ENCODE assay signal across 25 cellular contexts in the genomic region with DNA sequence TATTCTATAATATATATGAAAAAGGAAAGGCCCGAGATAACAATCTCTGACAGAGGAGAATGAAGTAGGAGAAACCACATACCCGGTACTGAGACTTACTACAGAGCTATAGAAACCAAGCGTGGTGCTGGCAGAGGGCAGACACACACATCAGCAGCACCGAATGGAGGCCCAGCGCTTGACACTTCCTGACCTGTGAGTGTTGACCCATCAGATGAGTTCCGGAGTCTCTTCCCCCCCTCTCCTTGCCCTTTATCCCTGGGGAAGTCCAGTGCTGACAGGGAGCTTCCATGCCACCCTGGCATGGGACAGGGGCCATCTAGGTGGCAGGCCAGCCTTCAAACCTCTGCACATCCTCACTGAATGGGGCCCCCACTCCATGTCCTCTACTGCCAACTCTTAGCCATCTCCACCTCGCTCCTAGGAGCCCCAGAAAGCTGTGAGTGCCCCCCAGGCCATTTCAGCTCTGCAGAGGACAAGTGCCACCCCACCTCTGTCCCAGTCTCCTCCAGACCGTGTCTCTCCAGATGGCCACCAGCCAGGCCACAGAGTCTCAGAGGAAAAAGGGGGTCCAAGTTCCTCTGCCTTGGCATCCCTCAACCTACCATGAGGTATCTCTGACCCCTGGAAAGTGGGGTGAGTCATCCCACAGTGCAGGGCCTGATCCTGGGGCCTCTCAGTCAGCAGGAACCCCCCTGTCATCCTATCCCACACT.
DNase-seq lines count a peak whose midpoint lies in the region; ATAC-seq and TF ChIP-seq lines count a peak whose summit lies in the region.
"Had no signal": no experiment of that assay in that cellular context is flagged by ENCODE, and none has a peak within 500 bp of the region (broad histone marks: within the 10 kb centered on the region; RNA-seq: fewer than 3 reads in every experiment).

No MANE protein-coding gene starts in this region.

- peak overlapping the region; percentile 41 for H2BK15ac ChIP-seq in mesenchymal stem cell (ENCODE audit: low read depth, poor library complexity, severe bottlenecking)

- H3K9me3 ChIP-seq in SJCRH30 (replicated peaks) (no peaks in the 10 kb centered on the region), mesenchymal stem cell (ENCODE audit: control insufficient read depth, low read length) (no peaks in the 10 kb centered on the region)
- H3K9me3 ChIP-seq: lower lobe of right lung, mucosa of descending colon, right lobe of liver, suprapubic skin had no signal

- H3K36me3 ChIP-seq in SJCRH30 (no peaks in the 10 kb centered on the region), mesenchymal stem cell (ENCODE audit: control insufficient read depth in 1 of 2, insufficient read depth in 2 of 2, low read depth in 1 of 2, low read length in 2 of 2) (no peaks in the 10 kb centered on the region)
- H3K36me3 ChIP-seq: BLaER1, lower lobe of right lung, neural progenitor cell, right lobe of liver, suprapubic skin had no signal

- intact Hi-C loops in activated CD8-positive, alpha-beta T cell treated with anti-CD3 and anti-CD28 coated beads for 36 hours (cut with micrococcal nuclease) = no loop called here

- peak overlapping the region; percentile 56 to 70 for H3K4ac ChIP-seq in mesenchymal stem cell (ENCODE audit: low read depth in 1 of 2, low read length in 2 of 2)

- no peaks in the 10 kb centered on the region for H3K79me1 ChIP-seq in mesenchymal stem cell (replicated peaks; ENCODE audit: low read length, poor library complexity, severe bottlenecking)

- peak overlapping the region; percentile 1 for H4K8ac ChIP-seq in mesenchymal stem cell (ENCODE audit: low read length)

- DNase-seq in AG20443 (ENCODE audit: low spot score) = peak; percentile 1
- peak; percentile 8 for DNase-seq in GM03348 (ENCODE audit: low spot score)
- DNase-seq in SJCRH30 = no peak
- no peak for DNase-seq in mesenchymal stem cell
- no peak for DNase-seq in SK-N-DZ (ENCODE audit: low spot score)
- DNase-seq in HuH-7 (ENCODE audit: low spot score) = no peak
- no peak for DNase-seq in activated CD8-positive, alpha-beta T cell treated with anti-CD3 and anti-CD28 coated beads for 36 hours
- DNase-seq: activated CD4-positive, alpha-beta T cell treated with anti-CD3 and anti-CD28 coated beads for 48 hours; activated naive CD4-positive, alpha-beta T cell treated with Interleukin-2 at 50 U/mL for 16 hours; activated T-cell treated with anti-CD3 and anti-CD28 coated beads, Interleukin-2, amount 50 U/mL, for 4 hours; lower lobe of right lung; mucosa of descending colon; NCI-H146; NCI-H446 treated with DMSO at 0.1 percent for 48 hours; right lobe of liver; stimulated activated naive B cell treated with anti-CD40 and anti-IgM and Interleukin-4, amounts not matched to agents 10 μg/mL and 1 μg/mL and 100 μg/mL, for 72 hours had no signal

- POLR2A ChIA-PET in activated CD8-positive, alpha-beta T cell treated with anti-CD3 and anti-CD28 coated beads for 36 hours (lab: Charles Lee) = no interaction called here

- H3K27ac ChIP-seq in SJCRH30 = peak overlapping the region; percentile 65
- no peak overlapping the region for H3K27ac ChIP-seq in mesenchymal stem cell (ENCODE audit: low read length, poor library complexity, severe bottlenecking)
- H3K27ac ChIP-seq: BLaER1, epithelial cell of prostate, KMS-11, lower lobe of right lung, neural progenitor cell, right lobe of liver, suprapubic skin, VCaP had no signal

- H2AK5ac ChIP-seq in mesenchymal stem cell (ENCODE audit: low read length, severe bottlenecking) = no peak overlapping the region

- 81% methylated on average over 8 of the region's 8 CpGs for WGBS in mesenchymal stem cell

- H2BK12ac ChIP-seq in mesenchymal stem cell (ENCODE audit: low read length in 2 of 2) = peak overlapping the region; percentile 31 to 84

- no peak overlapping the region for H3K27ac Mint-ChIP-seq in activated CD8-positive, alpha-beta T cell treated with anti-CD3 and anti-CD28 coated beads for 36 hours
- H3K27ac Mint-ChIP-seq: neural progenitor cell; stimulated activated naive B cell treated with anti-CD40 and anti-IgM and Interleukin-4, amounts not matched to agents 10 μg/mL and 1 μg/mL and 100 μg/mL, for 72 hours; T-helper 2 cell treated with Interferon-gamma antibody and Interleukin-4, amounts not matched to agents 5 μg/mL and 100 μg/mL, for 36 hours had no signal

- no peak overlapping the region for H3K23ac ChIP-seq in mesenchymal stem cell (ENCODE audit: low read length in 2 of 2)

- peak overlapping the region; percentile 87 for H4K91ac ChIP-seq in mesenchymal stem cell (ENCODE audit: low read length)

- H3K4me3 ChIP-seq in SJCRH30 (no peak overlapping the region), mesenchymal stem cell (ENCODE audit: insufficient read depth in 1 of 2, low read depth in 1 of 2, low read length in 2 of 2) (no peak overlapping the region)
- H3K4me3 ChIP-seq: BLaER1, lower lobe of right lung, mucosa of descending colon, neural progenitor cell, right lobe of liver, suprapubic skin had no signal

- H3K27me3 ChIP-seq in SJCRH30 (no peaks in the 10 kb centered on the region), mesenchymal stem cell (ENCODE audit: control insufficient read depth in 1 of 2, insufficient read depth in 1 of 2, low read length in 2 of 2) (peaks cover 0 to 17% of the 10 kb centered on the region in 2 experiments)
- H3K27me3 ChIP-seq: neural progenitor cell had no signal

- peak overlapping the region; percentile 53 to 74 for H3K18ac ChIP-seq in mesenchymal stem cell (ENCODE audit: low read depth in 1 of 2, low read length in 2 of 2)

- peaks cover 1% of the 10 kb centered on the region for H3K4me1 Mint-ChIP-seq in activated CD8-positive, alpha-beta T cell treated with anti-CD3 and anti-CD28 coated beads for 36 hours (ENCODE audit: low read depth)
- H3K4me1 Mint-ChIP-seq: stimulated activated naive B cell treated with anti-CD40 and anti-IgM and Interleukin-4, amounts not matched to agents 10 μg/mL and 1 μg/mL and 100 μg/mL, for 72 hours had no signal

- H3K36me3 Mint-ChIP-seq in activated CD8-positive, alpha-beta T cell treated with anti-CD3 and anti-CD28 coated beads for 36 hours (ENCODE audit: low read depth) = no peaks in the 10 kb centered on the region
- H3K36me3 Mint-ChIP-seq: brain; neural progenitor cell; stimulated activated naive B cell treated with anti-CD40 and anti-IgM and Interleukin-4, amounts not matched to agents 10 μg/mL and 1 μg/mL and 100 μg/mL, for 72 hours had no signal

- H3K14ac ChIP-seq in mesenchymal stem cell (ENCODE audit: low read length in 2 of 2) = no peak overlapping the region

- H3K9ac ChIP-seq in mesenchymal stem cell (ENCODE audit: low read length) = no peak overlapping the region
- H3K9ac ChIP-seq: BLaER1, KMS-11, neural progenitor cell had no signal

- H3K4me3 Mint-ChIP-seq in activated CD8-positive, alpha-beta T cell treated with anti-CD3 and anti-CD28 coated beads for 36 hours = no peak overlapping the region
- H3K4me3 Mint-ChIP-seq: activated T-cell treated with anti-CD3 and anti-CD28 coated beads, Interleukin-2, amount 50 U/mL, for 4 hours; brain; neural progenitor cell; stimulated activated naive B cell treated with anti-CD40 and anti-IgM and Interleukin-4, amounts not matched to agents 10 μg/mL and 1 μg/mL and 100 μg/mL, for 72 hours; T-helper 2 cell treated with Interferon-gamma antibody and Interleukin-4, amounts not matched to agents 5 μg/mL and 100 μg/mL, for 36 hours had no signal

- H3K4me2 ChIP-seq in mesenchymal stem cell (ENCODE audit: low read length, poor library complexity, severe bottlenecking) = no peak overlapping the region
- H3K4me2 ChIP-seq: BLaER1, KMS-11, neural progenitor cell had no signal

- CTCF ChIA-PET in activated CD8-positive, alpha-beta T cell treated with anti-CD3 and anti-CD28 coated beads for 36 hours (lab: Charles Lee) = interaction anchor here (1.0 kb wide), 1 partner anchor 15 kb away, joined by 3 read pairs; no protein-coding TSS in a partner anchor

- TF ChIP-seq CTCF in activated CD8-positive, alpha-beta T cell treated with anti-CD3 and anti-CD28 coated beads for 36 hours (IDR thresholded peaks at IDR 0.05) = no peak

- H2AFZ ChIP-seq in mesenchymal stem cell (ENCODE audit: low read depth, low read length) = no peak overlapping the region
- H2AFZ ChIP-seq: neural progenitor cell had no signal

- no peak overlapping the region for H2BK5ac ChIP-seq in mesenchymal stem cell (ENCODE audit: low read depth, low read length, poor library complexity, severe bottlenecking)

- no peak for ATAC-seq in HG02759 (IDR thresholded peaks at IDR 0.05; ENCODE audit: unreplicated experiment)
- no peak for ATAC-seq in activated CD8-positive, alpha-beta T cell treated with anti-CD3 and anti-CD28 coated beads for 36 hours
- ATAC-seq: activated T-cell treated with anti-CD3 and anti-CD28 coated beads, Interleukin-2, amount 50 U/mL, for 4 hours; lower lobe of right lung; mucosa of descending colon; stimulated activated naive B cell treated with anti-CD40 and anti-IgM and Interleukin-4, amounts not matched to agents 10 μg/mL and 1 μg/mL and 100 μg/mL, for 72 hours had no signal

- peaks cover 20% of the 10 kb centered on the region for H3K27me3 Mint-ChIP-seq in activated CD8-positive, alpha-beta T cell treated with anti-CD3 and anti-CD28 coated beads for 36 hours

- no peak overlapping the region for H2BK120ac ChIP-seq in mesenchymal stem cell (ENCODE audit: low read depth, low read length)

- H3K9me3 Mint-ChIP-seq in activated CD8-positive, alpha-beta T cell treated with anti-CD3 and anti-CD28 coated beads for 36 hours = no peaks in the 10 kb centered on the region
- H3K9me3 Mint-ChIP-seq: activated T-cell treated with anti-CD3 and anti-CD28 coated beads, Interleukin-2, amount 50 U/mL, for 4 hours; brain; neural progenitor cell; stimulated activated naive B cell treated with anti-CD40 and anti-IgM and Interleukin-4, amounts not matched to agents 10 μg/mL and 1 μg/mL and 100 μg/mL, for 72 hours; T-helper 2 cell treated with Interferon-gamma antibody and Interleukin-4, amounts not matched to agents 5 μg/mL and 100 μg/mL, for 36 hours had no signal

- peaks cover 56% of the 10 kb centered on the region for H3K4me1 ChIP-seq in SJCRH30
- peaks cover 7% of the 10 kb centered on the region for H3K4me1 ChIP-seq in mesenchymal stem cell (ENCODE audit: control insufficient read depth, insufficient read depth, low read depth, low read length)
- H3K4me1 ChIP-seq: lower lobe of right lung, right lobe of liver had no signal

Comparison
In these comparisons a context has a peak if more than half of its experiments do, and no peak if none do; other contexts are left out.
1. DNase-seq: peak in AG20443 (single experiment) and GM03348 (single experiment); none in SJCRH30 (0 of 2), mesenchymal stem cell (single experiment), SK-N-DZ (single experiment), HuH-7 (single experiment) and activated CD8-positive, alpha-beta T cell treated with anti-CD3 and anti-CD28 coated beads for 36 hours (single experiment).